In the genomic region with DNA sequence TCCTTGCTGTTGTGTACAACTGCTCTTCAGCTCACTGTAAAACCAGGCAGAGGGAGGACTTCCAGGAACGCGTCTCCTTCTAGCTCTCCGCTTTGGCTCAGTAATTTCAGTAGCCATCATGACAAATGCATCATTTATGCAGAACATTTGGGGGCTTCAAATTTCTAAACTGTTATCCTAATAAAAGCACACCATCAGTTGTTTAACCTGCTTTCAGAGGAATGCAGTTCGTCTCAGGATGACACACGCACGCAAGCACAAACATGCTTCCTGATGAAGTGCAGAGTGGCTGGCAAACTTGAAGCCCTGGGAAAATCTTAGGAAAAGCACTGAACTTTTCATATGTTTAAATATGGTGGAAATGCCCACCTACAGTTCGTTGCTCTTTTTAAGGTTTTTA, we compare ENCODE assay signal across 14 cellular contexts. TPM values are rescaled to one million over a fixed set of nuclear protein-coding genes. Genes with fewer than 3 reads are reported as not detected.
DNase-seq lines count a peak whose midpoint lies in the region; ATAC-seq and TF ChIP-seq lines count a peak whose summit lies in the region.
"Had no signal": no experiment of that assay in that cellular context is flagged by ENCODE, and none has a peak within 500 bp of the region (broad histone marks: within the 10 kb centered on the region; RNA-seq: fewer than 3 reads in every experiment).

No MANE protein-coding gene starts in this region.

- H4K20me1 ChIP-seq in GM23338 (replicated peaks; ENCODE audit: insufficient read depth): no peaks in the 10 kb centered on the region; the same call in 1 of the 2 replicates

- H3K36me3 Mint-ChIP-seq in GM23338 (ENCODE audit: low read depth) (peaks cover 63% of the 10 kb centered on the region), WTC11 (peaks cover 28% of the 10 kb centered on the region)

- CTCF ChIA-PET in WTC11 (lab: Charles Lee): interaction anchor here (1.0 to 1.3 kb wide), 3 partner anchors 17 to 181 kb away, joined by 3 to 7 read pairs (median 4); no protein-coding TSS in a partner anchor

- H3K4me1 ChIP-seq in GM23338 (ENCODE audit: insufficient read depth) (peaks cover 24% of the 10 kb centered on the region), foreskin keratinocyte (peaks cover 17% of the 10 kb centered on the region)

- H3K27ac ChIP-seq in GM23338 (ENCODE audit: low read depth): no peak overlapping the region; the same call in 1 of the 2 replicates
- H3K27ac ChIP-seq in foreskin keratinocyte: peak overlapping the region; percentile 41
- peak overlapping the region in 15 of 21 experiments; percentile 28 to 84 (median 73) for H3K27ac ChIP-seq in skin epidermis
- no peak overlapping the region for H3K27ac ChIP-seq in brain microvascular endothelial cell
- H3K27ac ChIP-seq: HL-60 had no signal

- H3F3A ChIP-seq in GM23338 (replicated peaks; ENCODE audit: low read depth): no peaks in the 10 kb centered on the region

- H3K4me3 ChIP-seq in GM23338 (no peak overlapping the region), skin epidermis (no peak overlapping the region), brain microvascular endothelial cell (ENCODE audit: low read depth, low read length) (no peak overlapping the region), H7 (ENCODE audit: insufficient read depth, low read depth, low read length) (no peak overlapping the region)

- H3K36me3 ChIP-seq in GM23338 (ENCODE audit: insufficient read depth) (no peaks in the 10 kb centered on the region), brain microvascular endothelial cell (replicated peaks) (no peaks in the 10 kb centered on the region), H7 (replicated peaks; ENCODE audit: control insufficient read depth, insufficient read depth, low read length) (no peaks in the 10 kb centered on the region)

- H2AFZ ChIP-seq in GM23338: no peak overlapping the region

- POLR2A ChIA-PET in WTC11 (lab: Charles Lee): no interaction called here

- H3K9me2 ChIP-seq in GM23338 (ENCODE audit: insufficient read depth): no peaks in the 10 kb centered on the region

- DNase-seq in GM23338 (ENCODE audit: low spot score): no peak
- DNase-seq in WTC11 (ENCODE audit: low spot score): no peak
- DNase-seq in foreskin keratinocyte: peak; percentile 68 to 90
- DNase-seq in brain microvascular endothelial cell: no peak
- DNase-seq in H7: no peak
- DNase-seq in activated CD8-positive, alpha-beta memory T cell treated with anti-CD3 and anti-CD28 coated beads, Interleukin-2, amount 50 U/mL, for 4 hours: no peak
- DNase-seq: CD4-positive, alpha-beta memory T cell; NCI-H1105 treated with DMSO at 0.1 percent for 48 hours; NCI-H1694; OCI-M1; SHP77 treated with DMSO at 0.1 percent for 48 hours had no signal

- TF ChIP-seq CTCF in GM23338 (conservative IDR thresholded peaks at IDR 0.05; ENCODE audit: low read depth in 2 of 2) (no peak), WTC11 (IDR thresholded peaks at IDR 0.05) (no peak), foreskin keratinocyte (conservative IDR thresholded peaks at IDR 0.05) (no peak), brain microvascular endothelial cell (IDR thresholded peaks at IDR 0.05; ENCODE audit: low read depth, low read length, missing control alignments) (no peak)

- peaks cover 10% of the 10 kb centered on the region; the same call in 2 of the 3 replicates for H3K9me3 Mint-ChIP-seq in GM23338
- H3K9me3 Mint-ChIP-seq in WTC11: peaks cover 10% of the 10 kb centered on the region
- H3K9me3 Mint-ChIP-seq: CD4-positive, alpha-beta memory T cell had no signal

- H3K27me3 ChIP-seq in GM23338 (ENCODE audit: insufficient read depth): no peaks in the 10 kb centered on the region
- no peaks in the 10 kb centered on the region for H3K27me3 ChIP-seq in foreskin keratinocyte
- H3K27me3 ChIP-seq in brain microvascular endothelial cell (replicated peaks): no peaks in the 10 kb centered on the region
- H3K27me3 ChIP-seq in H7 (ENCODE audit: control insufficient read depth, insufficient read depth, low read length): no peaks in the 10 kb centered on the region

- H3K4me3 Mint-ChIP-seq in GM23338 (no peak overlapping the region), WTC11 (no peak overlapping the region)
- H3K4me3 Mint-ChIP-seq: CD4-positive, alpha-beta memory T cell had no signal

- H3K27ac Mint-ChIP-seq in GM23338: 0 out of 2 replicates have a peak overlapping the region, but pooled peaks have one; percentile 56
- H3K27ac Mint-ChIP-seq in WTC11: peak overlapping the region; percentile 83
- H3K27ac Mint-ChIP-seq: CD4-positive, alpha-beta memory T cell had no signal

- peaks cover 93% of the 10 kb centered on the region for H3K79me2 ChIP-seq in GM23338 (replicated peaks; ENCODE audit: insufficient read depth)

- ATAC-seq in GM23338 (no peak), WTC11 (no peak), foreskin keratinocyte (peak; percentile 81), GM21825 (IDR thresholded peaks at IDR 0.05; ENCODE audit: unreplicated experiment) (no peak)

- no peak overlapping the region for H3K4me2 ChIP-seq in GM23338

- H3K27me3 Mint-ChIP-seq in GM23338 (ENCODE audit: insufficient read depth, low read depth, poor library complexity): peaks cover 8% of the 10 kb centered on the region
- H3K27me3 Mint-ChIP-seq in WTC11 (ENCODE audit: low read depth): no peaks in the 10 kb centered on the region

- in situ Hi-C loops in brain microvascular endothelial cell (cut with HindIII; ENCODE audit: low pct_ligation_motif_present, low sequenced_read_pairs): no loop called here

- H3K4me1 Mint-ChIP-seq in GM23338 (peaks cover 49% of the 10 kb centered on the region), WTC11 (peaks cover 69% of the 10 kb centered on the region)

TF ChIP-seq in GM23338, 12 proteins besides CTCF, POLR2A, EP300 and RAD21 (continues in another document):
- TF ChIP-seq, protein P1, sequence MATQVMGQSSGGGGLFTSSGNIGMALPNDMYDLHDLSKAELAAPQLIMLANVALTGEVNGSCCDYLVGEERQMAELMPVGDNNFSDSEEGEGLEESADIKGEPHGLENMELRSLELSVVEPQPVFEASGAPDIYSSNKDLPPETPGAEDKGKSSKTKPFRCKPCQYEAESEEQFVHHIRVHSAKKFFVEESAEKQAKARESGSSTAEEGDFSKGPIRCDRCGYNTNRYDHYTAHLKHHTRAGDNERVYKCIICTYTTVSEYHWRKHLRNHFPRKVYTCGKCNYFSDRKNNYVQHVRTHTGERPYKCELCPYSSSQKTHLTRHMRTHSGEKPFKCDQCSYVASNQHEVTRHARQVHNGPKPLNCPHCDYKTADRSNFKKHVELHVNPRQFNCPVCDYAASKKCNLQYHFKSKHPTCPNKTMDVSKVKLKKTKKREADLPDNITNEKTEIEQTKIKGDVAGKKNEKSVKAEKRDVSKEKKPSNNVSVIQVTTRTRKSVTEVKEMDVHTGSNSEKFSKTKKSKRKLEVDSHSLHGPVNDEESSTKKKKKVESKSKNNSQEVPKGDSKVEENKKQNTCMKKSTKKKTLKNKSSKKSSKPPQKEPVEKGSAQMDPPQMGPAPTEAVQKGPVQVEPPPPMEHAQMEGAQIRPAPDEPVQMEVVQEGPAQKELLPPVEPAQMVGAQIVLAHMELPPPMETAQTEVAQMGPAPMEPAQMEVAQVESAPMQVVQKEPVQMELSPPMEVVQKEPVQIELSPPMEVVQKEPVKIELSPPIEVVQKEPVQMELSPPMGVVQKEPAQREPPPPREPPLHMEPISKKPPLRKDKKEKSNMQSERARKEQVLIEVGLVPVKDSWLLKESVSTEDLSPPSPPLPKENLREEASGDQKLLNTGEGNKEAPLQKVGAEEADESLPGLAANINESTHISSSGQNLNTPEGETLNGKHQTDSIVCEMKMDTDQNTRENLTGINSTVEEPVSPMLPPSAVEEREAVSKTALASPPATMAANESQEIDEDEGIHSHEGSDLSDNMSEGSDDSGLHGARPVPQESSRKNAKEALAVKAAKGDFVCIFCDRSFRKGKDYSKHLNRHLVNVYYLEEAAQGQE (IDR thresholded peaks at IDR 0.05; ENCODE audit: unreplicated experiment): no peak
- TF ChIP-seq POLR2AphosphoS5 (IDR thresholded peaks at IDR 0.05; ENCODE audit: low read depth) (no peak), ZNF114 (CRISPR knock-in tag; IDR thresholded peaks at IDR 0.05) (no peak)

TF ChIP-seq in WTC11, 78 proteins besides CTCF, POLR2A, EP300 and RAD21 (continues in another document):
- TF ChIP-seq, protein P2, sequence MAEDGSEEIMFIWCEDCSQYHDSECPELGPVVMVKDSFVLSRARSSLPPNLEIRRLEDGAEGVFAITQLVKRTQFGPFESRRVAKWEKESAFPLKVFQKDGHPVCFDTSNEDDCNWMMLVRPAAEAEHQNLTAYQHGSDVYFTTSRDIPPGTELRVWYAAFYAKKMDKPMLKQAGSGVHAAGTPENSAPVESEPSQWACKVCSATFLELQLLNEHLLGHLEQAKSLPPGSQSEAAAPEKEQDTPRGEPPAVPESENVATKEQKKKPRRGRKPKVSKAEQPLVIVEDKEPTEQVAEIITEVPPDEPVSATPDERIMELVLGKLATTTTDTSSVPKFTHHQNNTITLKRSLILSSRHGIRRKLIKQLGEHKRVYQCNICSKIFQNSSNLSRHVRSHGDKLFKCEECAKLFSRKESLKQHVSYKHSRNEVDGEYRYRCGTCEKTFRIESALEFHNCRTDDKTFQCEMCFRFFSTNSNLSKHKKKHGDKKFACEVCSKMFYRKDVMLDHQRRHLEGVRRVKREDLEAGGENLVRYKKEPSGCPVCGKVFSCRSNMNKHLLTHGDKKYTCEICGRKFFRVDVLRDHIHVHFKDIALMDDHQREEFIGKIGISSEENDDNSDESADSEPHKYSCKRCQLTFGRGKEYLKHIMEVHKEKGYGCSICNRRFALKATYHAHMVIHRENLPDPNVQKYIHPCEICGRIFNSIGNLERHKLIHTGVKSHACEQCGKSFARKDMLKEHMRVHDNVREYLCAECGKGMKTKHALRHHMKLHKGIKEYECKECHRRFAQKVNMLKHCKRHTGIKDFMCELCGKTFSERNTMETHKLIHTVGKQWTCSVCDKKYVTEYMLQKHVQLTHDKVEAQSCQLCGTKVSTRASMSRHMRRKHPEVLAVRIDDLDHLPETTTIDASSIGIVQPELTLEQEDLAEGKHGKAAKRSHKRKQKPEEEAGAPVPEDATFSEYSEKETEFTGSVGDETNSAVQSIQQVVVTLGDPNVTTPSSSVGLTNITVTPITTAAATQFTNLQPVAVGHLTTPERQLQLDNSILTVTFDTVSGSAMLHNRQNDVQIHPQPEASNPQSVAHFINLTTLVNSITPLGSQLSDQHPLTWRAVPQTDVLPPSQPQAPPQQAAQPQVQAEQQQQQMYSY (CRISPR knock-in tag; IDR thresholded peaks at IDR 0.05): peak; percentile 67

RNA-seq across cellular contexts. Expression of gene SLC22A23, which starts 24.4 kb away (rescaled TPM):
- total RNA-seq in GM23338 (2014; rRNA removed; shearing (Covaris generic)): 38.3 TPM in 2 replicates
- 6.1 and 7.0 TPM in 2 replicates for polyA plus RNA-seq in GM23338 (2016; fragmentation: Nextera tagmentation; extraction: Ambion mirVana)
- 33.6 to 38.2 TPM (median 33.8 TPM) in 3 replicates for total RNA-seq in WTC11 (2021)
- 2.2 and 2.8 TPM in 2 replicates for total RNA-seq in foreskin keratinocyte
- polyA plus RNA-seq in foreskin keratinocyte: 1.1 and 1.3 TPM in 2 replicates
- 14.6 and 20.7 TPM in 2 replicates for total RNA-seq in H7 (2014; rRNA removed; shearing (Covaris generic))

Comparison
In these comparisons a context has a peak if more than half of its experiments do, and no peak if none do; other contexts are left out.
1. DNase-seq: peak in foreskin keratinocyte (2 of 2); none in GM23338 (single experiment), WTC11 (single experiment), brain microvascular endothelial cell (single experiment), H7 (single experiment) and activated CD8-positive, alpha-beta memory T cell treated with anti-CD3 and anti-CD28 coated beads, Interleukin-2, amount 50 U/mL, for 4 hours (single experiment).
2. H3K27ac ChIP-seq: peak in foreskin keratinocyte (single experiment) and skin epidermis (15 of 21); none in GM23338 (single experiment) and brain microvascular endothelial cell (single experiment).